ENCODE assay signal across 12 cellular contexts in the genomic region with DNA sequence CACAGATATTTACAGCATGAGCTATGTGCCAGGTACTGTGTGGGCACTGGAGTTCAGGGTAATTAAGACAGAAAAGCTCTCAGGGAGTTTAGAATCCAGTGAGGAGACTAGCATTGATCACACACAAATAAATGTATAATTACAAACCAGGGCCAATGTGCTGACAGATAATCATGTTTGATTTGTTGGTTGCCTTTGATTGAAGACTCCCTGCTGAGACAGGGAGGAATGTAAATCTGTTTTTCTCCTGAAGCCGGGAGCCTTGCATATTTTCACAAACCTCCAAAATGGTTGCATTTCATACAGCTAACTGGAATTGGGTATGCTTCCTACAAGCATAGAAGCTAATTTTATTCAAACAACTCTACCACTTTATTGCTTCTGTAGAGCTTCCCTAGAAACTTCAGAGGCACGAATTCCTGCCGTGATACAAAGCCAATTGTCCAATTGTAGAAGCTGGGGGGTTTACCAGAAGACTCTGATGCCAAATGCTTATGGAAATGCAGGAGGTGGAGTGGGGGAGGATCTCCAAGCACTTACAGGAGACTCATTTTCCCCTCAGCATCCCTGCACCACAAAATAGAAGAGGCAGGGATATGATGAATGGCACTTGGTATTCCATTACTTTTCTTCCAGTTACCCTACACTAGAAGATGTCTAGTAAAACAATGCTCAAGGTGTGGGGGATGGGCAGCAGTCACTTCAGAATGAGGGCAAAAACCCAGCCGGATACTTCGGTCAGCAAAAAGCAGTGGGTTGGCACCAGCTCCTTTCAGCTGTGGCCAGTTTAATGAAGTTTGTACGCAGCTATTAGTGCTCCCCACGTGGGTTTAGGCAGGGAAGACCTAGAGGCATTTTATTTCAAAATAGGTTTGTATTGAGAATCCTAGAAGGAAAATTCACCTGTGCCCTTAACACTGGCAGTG. TPM values are rescaled to one million over a fixed set of nuclear protein-coding genes. Genes with fewer than 3 reads are reported as not detected.
DNase-seq lines count a peak whose midpoint lies in the region; FAIRE-seq and TF ChIP-seq lines count a peak whose summit lies in the region.
"Had no signal": no experiment of that assay in that cellular context is flagged by ENCODE, and none has a peak within 500 bp of the region (broad histone marks: within the 10 kb centered on the region; RNA-seq: fewer than 3 reads in every experiment).

No MANE protein-coding gene starts in this region.

- no CpG with 5 or more reads among the region's 7 CpGs for WGBS in neuronal stem cell (ENCODE audit: extremely low coverage in 2 of 2, insufficient read length in 2 of 2, insufficient replicate concordance in 1 of 2), 2 donors

- POLR2A ChIA-PET in HEK293 (lab: Yijun Ruan, JAX), result no interaction called here

- DNase-seq in NCI-H2227 (lab: John Stamatoyannopoulos, UW; ENCODE audit: unreplicated experiment) (peak; percentile 23), neuronal stem cell (ENCODE audit: low spot score) (no peak), NCI-H526 (lab: John Stamatoyannopoulos, UW) (no peak), anterior cingulate cortex (lab: John Stamatoyannopoulos, UW) (no peak), GM12891 (ENCODE audit: insufficient read length, low spot score) (no peak)
- DNase-seq: NCI-H146; NK-92 treated with Interleukin-12 subunit alpha and Interleukin-12 subunit beta, amount 100 ng/mL, for 24 hours; SW 1271 had no signal

- H3K23ac ChIP-seq in neuronal stem cell (ENCODE audit: low read depth, low read length, poor library complexity), result no peak overlapping the region

- H3K4me2 ChIP-seq in neuronal stem cell (ENCODE audit: insufficient read depth, low read length, poor library complexity, severe bottlenecking), result peak overlapping the region; percentile 21

- no peaks in the 10 kb centered on the region for H3K9me3 ChIP-seq in HEK293 (ENCODE audit: control insufficient read depth, insufficient read depth, low read depth, low read length)
- H3K9me3 ChIP-seq in neuronal stem cell (replicated peaks in 1 of 2; ENCODE audit: control insufficient read depth in 2 of 2, insufficient read depth in 1 of 2, low read depth in 1 of 2, low read length in 2 of 2), result no peaks in the 10 kb centered on the region
- H3K9me3 ChIP-seq: SJSA1 had no signal

- H3K4ac ChIP-seq in neuronal stem cell (ENCODE audit: low read length), result no peak overlapping the region

- H3K36me3 ChIP-seq in HEK293 (ENCODE audit: control insufficient read depth in 2 of 2, insufficient read depth in 1 of 2, low read length in 2 of 2), result no peaks in the 10 kb centered on the region
- H3K36me3 ChIP-seq in neuronal stem cell (replicated peaks in 1 of 2; ENCODE audit: control insufficient read depth in 2 of 2, insufficient read depth in 2 of 2, low read length in 2 of 2), result no peaks in the 10 kb centered on the region
- H3K36me3 ChIP-seq: SJSA1 had no signal

- H2BK15ac ChIP-seq in neuronal stem cell (ENCODE audit: low read length), result no peak overlapping the region

- H2BK12ac ChIP-seq in neuronal stem cell (ENCODE audit: low read length), result no peak overlapping the region

- H3K79me1 ChIP-seq in neuronal stem cell (ENCODE audit: low read depth, low read length), result no peaks in the 10 kb centered on the region

- H3K9ac ChIP-seq in neuronal stem cell (ENCODE audit: low read depth, low read length, poor library complexity), result no peak overlapping the region

- H2BK5ac ChIP-seq in neuronal stem cell (ENCODE audit: low read length), result no peak overlapping the region

- H2AFZ ChIP-seq in neuronal stem cell (ENCODE audit: low read length), result peak overlapping the region; percentile 31

- TF ChIP-seq POLR2A in GM12891 (IDR thresholded peaks at IDR 0.05; ENCODE audit: low read depth, low read length), result no peak

- H3K4me1 ChIP-seq in HEK293 (ENCODE audit: control insufficient read depth, insufficient read depth, low read length), result peaks cover 7% of the 10 kb centered on the region
- H3K4me1 ChIP-seq in neuronal stem cell (ENCODE audit: control insufficient read depth in 2 of 2, insufficient read depth in 1 of 2, low read depth in 1 of 2, low read length in 2 of 2), result peaks cover 7 to 18% of the 10 kb centered on the region in 2 donors

- H4K91ac ChIP-seq in neuronal stem cell (ENCODE audit: low read depth, low read length, poor library complexity), result no peak overlapping the region

- CTCF ChIA-PET in HEK293 (lab: Yijun Ruan, JAX), result interaction anchor here (0.5 to 1.1 kb wide), 4 partner anchors 25 to 841 kb away, joined by 3 to 6 read pairs (median 4); no protein-coding TSS in a partner anchor

- no peak for TF ChIP-seq CTCF in HEK293 (tag by site-specific recombination; IDR thresholded peaks at IDR 0.05)

- H3K27me3 ChIP-seq in neuronal stem cell (ENCODE audit: control insufficient read depth in 3 of 3, insufficient read depth in 3 of 3, low read depth in 1 of 3, low read length in 3 of 3), result peaks cover 0 to 37% (median 10%) of the 10 kb centered on the region in 3 experiments
- H3K27me3 ChIP-seq: SJSA1 had no signal

- no peak overlapping the region for H3K14ac ChIP-seq in neuronal stem cell (ENCODE audit: low read length)

- H2BK120ac ChIP-seq in neuronal stem cell (ENCODE audit: low read depth, low read length), result no peak overlapping the region

- no peak overlapping the region for H2AK5ac ChIP-seq in neuronal stem cell (ENCODE audit: low read depth, low read length)

- H3K18ac ChIP-seq in neuronal stem cell (ENCODE audit: low read length), result no peak overlapping the region

- no peak overlapping the region for H4K8ac ChIP-seq in neuronal stem cell (ENCODE audit: low read depth, low read length)

- H3K27ac ChIP-seq in HEK293 (ENCODE audit: extremely low read depth, low read depth, low read length), result no peak overlapping the region
- no peak overlapping the region for H3K27ac ChIP-seq in neuronal stem cell (replicated peaks; ENCODE audit: low read length)
- H3K27ac ChIP-seq: SJSA1 had no signal

- H3K4me3 ChIP-seq in HEK293 (ENCODE audit: low read depth, low read length), result no peak overlapping the region
- H3K4me3 ChIP-seq in iPS-11a (ENCODE audit: low read depth, low read length), result peak overlapping the region; percentile 0
- H3K4me3 ChIP-seq in neuronal stem cell (ENCODE audit: low read length in 2 of 2), result no peak overlapping the region
- H3K4me3 ChIP-seq: SJSA1 had no signal

- no peak for FAIRE-seq in GM12891 (lab: Jason Lieb, UNC)

TF ChIP-seq in HEK293, 187 proteins besides CTCF, POLR2A, EP300 and RAD21:
- TF ChIP-seq TCF7L2 (IDR thresholded peaks at IDR 0.05; ENCODE audit: borderline replicate concordance, low read depth, low read length) (peak; percentile 28; the same call in 1 of the 2 replicates), ZNF544 (tag by site-specific recombination; IDR thresholded peaks at IDR 0.05) (no peak), ZNF341 (tag by site-specific recombination; IDR thresholded peaks at IDR 0.05; ENCODE audit: low read depth) (peak; percentile 53)

TF ChIP-seq in GM12891, 5 proteins besides CTCF, POLR2A, EP300 and RAD21:
- TF ChIP-seq POLR2AphosphoS5 (IDR thresholded peaks at IDR 0.05; ENCODE audit: low read depth, low read length) (no peak), TAF1 (IDR thresholded peaks at IDR 0.05; ENCODE audit: low read depth, low read length) (no peak), SPI1 (IDR thresholded peaks at IDR 0.05; ENCODE audit: low read depth, low read length) (no peak), POU2F2 (IDR thresholded peaks at IDR 0.05; ENCODE audit: low read depth, low read length) (no peak)

RNA-seq across cellular contexts. Expression of a gene that starts 11.3 kb away (rescaled TPM):
- 21.0 TPM for polyA plus RNA-seq in neuronal stem cell (2013, experiment 1 of 2)
- 20.8 TPM for polyA plus RNA-seq in neuronal stem cell (2013, experiment 2 of 2)
- not detected for polyA plus RNA-seq in GM12891 (2012; ENCODE audit: low read depth, missing spikeins)
- polyA plus RNA-seq: IgD-negative memory B cell had no signal
